ENCODE assay signal across 8 cellular contexts in the genomic region with DNA sequence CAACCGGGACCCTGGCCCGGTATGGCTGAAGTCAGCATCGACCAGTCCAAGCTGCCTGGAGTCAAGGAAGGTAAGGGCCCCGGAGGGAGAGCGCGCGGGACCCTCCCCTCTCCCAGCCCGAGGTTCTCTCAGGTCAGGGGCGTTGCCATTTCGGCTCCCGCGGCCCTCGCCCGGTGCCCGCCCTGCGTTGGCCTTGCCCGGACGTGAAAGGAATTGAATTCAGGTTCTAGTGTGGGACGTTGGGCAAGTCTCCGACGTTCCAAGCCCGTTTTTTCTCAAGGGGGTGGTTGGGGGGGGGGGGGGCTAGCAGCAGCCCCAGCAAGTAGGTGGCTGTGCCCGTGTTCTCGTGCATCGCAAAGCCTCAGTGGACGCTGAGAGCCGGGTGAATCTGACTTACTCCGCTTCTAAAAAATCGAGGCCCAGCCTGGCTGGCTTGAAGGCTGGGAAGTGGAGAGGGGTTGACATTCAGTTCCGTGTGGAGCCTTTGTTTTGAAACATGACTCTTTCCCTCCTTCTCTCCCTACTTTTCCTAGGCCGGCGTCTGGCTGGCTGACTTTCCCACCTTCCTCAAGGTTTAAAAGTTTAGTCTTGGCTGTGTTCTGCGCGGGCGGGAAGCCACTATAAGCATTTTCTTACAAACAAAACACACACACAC. TPM values are rescaled to one million over a fixed set of nuclear protein-coding genes. Genes with fewer than 3 reads are reported as not detected.
A peak's percentile ranks its signal among the peaks of the same experiment; 100 is the strongest.
DNase-seq lines count a peak whose midpoint lies in the region; ATAC-seq, FAIRE-seq and TF ChIP-seq lines count a peak whose summit lies in the region.

No MANE protein-coding gene starts in this region.

- H3K36me3 ChIP-seq in mammary epithelial cell (ENCODE audit: insufficient read depth, low read length) (no peaks in the 10 kb centered on the region), small intestine (ENCODE audit: control insufficient read depth in 2 of 2, insufficient read depth in 2 of 2, low read length in 2 of 2) (no peaks in the 10 kb centered on the region)

- H3K9me3 ChIP-seq in mammary epithelial cell (replicated peaks; ENCODE audit: insufficient read depth, low read length) = no peaks in the 10 kb centered on the region
- H3K9me3 ChIP-seq in small intestine (ENCODE audit: control insufficient read depth, low read depth) = no peaks in the 10 kb centered on the region

- H3K27ac ChIP-seq in mammary epithelial cell (ENCODE audit: insufficient read depth, low read depth, low read length) (peak overlapping the region; percentile 84), small intestine (ENCODE audit: low read depth in 1 of 2, low read length in 1 of 2) (peak overlapping the region; percentile 91 to 97)

- WGBS in mammary epithelial cell (ENCODE audit: low coverage, missing lambda C conversion rate) = 0% methylated on average over 11 of the region's 35 CpGs
- 0 to 2% (median 1%) methylated on average over 26 to 35 of the region's 35 CpGs for WGBS in small intestine, 3 donors

- H3K4me3 ChIP-seq in mammary epithelial cell (replicated peaks in 1 of 3; ENCODE audit: insufficient read depth in 1 of 3, low read depth in 2 of 3, low read length in 3 of 3) (peak overlapping the region; percentile 65 to 83 (median 82)), small intestine (ENCODE audit: low read depth in 1 of 2, low read length in 2 of 2) (peak overlapping the region; percentile 95 to 100)

- CTCF ChIA-PET in mammary epithelial cell (lab: Charles Lee; ENCODE audit: low non-redundant PET) = no interaction called here

- no peak for FAIRE-seq in small intestine (lab: Jason Lieb, UNC)

- intact Hi-C loops in mammary epithelial cell (cut with micrococcal nuclease) = loop anchor here (2.0 to 5.0 kb wide), 3 partner anchors 31 to 85 kb away; no protein-coding TSS in a partner anchor

- DNase-seq in DMS 273 treated with DMSO at 0.1 percent for 48 hours (lab: John Stamatoyannopoulos, UW) (peak; percentile 17), RKO (ENCODE audit: low spot score) (peak; percentile 70), mammary epithelial cell (peak; percentile 61), iris pigment epithelial cell (ENCODE audit: low read depth) (peak; percentile 54), small intestine (peak; percentile 56)

- H4K20me1 ChIP-seq in mammary epithelial cell (ENCODE audit: insufficient read depth, low read length) = no peaks in the 10 kb centered on the region

- H3K27me3 ChIP-seq in mammary epithelial cell (ENCODE audit: insufficient read depth, low read length) (no peaks in the 10 kb centered on the region), small intestine (ENCODE audit: control insufficient read depth in 2 of 2, insufficient read depth in 2 of 2, low read length in 2 of 2) (no peaks in the 10 kb centered on the region)

- no peak for TF ChIP-seq CTCF in mammary epithelial cell (conservative IDR thresholded peaks at IDR 0.05 in 1 of 2, IDR thresholded peaks at IDR 0.05 in 1 of 2; ENCODE audit: extremely low read depth in 1 of 2, insufficient read depth in 1 of 2, low read depth in 1 of 2, low read length in 2 of 2)

- peak overlapping the region; percentile 94 for H2AFZ ChIP-seq in mammary epithelial cell (ENCODE audit: low read depth, low read length)

- H3K4me1 ChIP-seq in mammary epithelial cell (ENCODE audit: insufficient read depth, low read length) = peaks cover 13% of the 10 kb centered on the region
- H3K4me1 ChIP-seq in small intestine (ENCODE audit: control insufficient read depth in 2 of 2, insufficient read depth in 1 of 2, low read depth in 1 of 2, low read length in 1 of 2) = peaks cover 1 to 8% of the 10 kb centered on the region in 2 donors

- H3K9ac ChIP-seq in mammary epithelial cell (ENCODE audit: insufficient read depth, low read length) = peak overlapping the region; percentile 88

- peaks cover 54% of the 10 kb centered on the region for H3K79me2 ChIP-seq in mammary epithelial cell (ENCODE audit: insufficient read depth, low read length)

- ATAC-seq in GM19397 (IDR thresholded peaks at IDR 0.05; ENCODE audit: unreplicated experiment) (peak; percentile 40), HG03432 (IDR thresholded peaks at IDR 0.05; ENCODE audit: unreplicated experiment) (peak; percentile 36), HG02970 (IDR thresholded peaks at IDR 0.05; ENCODE audit: low FRiP score, unreplicated experiment) (no peak)

- H3K4me2 ChIP-seq in mammary epithelial cell (ENCODE audit: insufficient read depth, low read depth, low read length) = peak overlapping the region; percentile 86

- dilution Hi-C loops in mammary epithelial cell (cut with HindIII; ENCODE audit: low sequenced_read_pairs) = no loop called here

- in situ Hi-C loops in mammary epithelial cell (cut with MboI; ENCODE audit: low sequenced_read_pairs in 2 of 2) = no loop called here

- no TSS peak for BruUV-seq in mammary epithelial cell (replicated peaks; lab: Mats Ljungman, UMichigan)

RNA-seq across cellular contexts. Expression of a gene that starts 0.5 kb away (rescaled TPM):
- under 1 TPM in 1 of 2 donors, not detected in 1; 0.42 TPM for total RNA-seq in mammary epithelial cell
- polyA plus RNA-seq in mammary epithelial cell = 0.05 TPM
- polyA minus RNA-seq in mammary epithelial cell = not detected
- polyA plus RNA-seq in small intestine = under 1 TPM in 1 of 3 donors, not detected in 2; 0.09 TPM

RNA-seq across cellular contexts. Expression of a gene that starts 0.6 kb away (rescaled TPM):
- 10 to 100 TPM; 74.8 to 85.0 TPM for total RNA-seq in mammary epithelial cell
- 36.5 TPM for polyA plus RNA-seq in mammary epithelial cell
- polyA minus RNA-seq in mammary epithelial cell = 28.9 TPM
- polyA plus RNA-seq in small intestine = 10 to 100 TPM; 18.6 to 31.1 (median 22.1) TPM

Comparison
In these comparisons a context has a peak if more than half of its experiments do, and no peak if none do; other contexts are left out.
1. DNase-seq: peak in every context shown above with its lines; median percentile 70 in RKO; 61 in mammary epithelial cell; 56 in small intestine; 54 in iris pigment epithelial cell; 17 in DMS 273 treated with DMSO at 0.1 percent for 48 hours.